In genomic region chr3:2166552-2166951, GRCh38 we compare ENCODE assay signal across 1 cellular context.
TF ChIP-seq lines count a peak whose summit lies in the region.

No MANE protein-coding gene starts in this region.

TF ChIP-seq in H1, 55 proteins besides CTCF, POLR2A, EP300 and RAD21:
- TF ChIP-seq SP4 (IDR thresholded peaks at IDR 0.05; ENCODE audit: low read length) (no peak), MAX (IDR thresholded peaks at IDR 0.05) (no peak), TBP (IDR thresholded peaks at IDR 0.05; ENCODE audit: low read depth, low read length) (no peak), E2F6 (IDR thresholded peaks at IDR 0.05) (no peak), BCL11A (IDR thresholded peaks at IDR 0.05; ENCODE audit: low read depth in 2 of 2, low read length in 2 of 2) (no peak), USF2 (IDR thresholded peaks at IDR 0.05; ENCODE audit: low read length) (no peak), POLR2AphosphoS5 (IDR thresholded peaks at IDR 0.05; ENCODE audit: low read depth, low read length) (no peak), SP1 (IDR thresholded peaks at IDR 0.05; ENCODE audit: low read depth, low read length) (no peak), CREB1 (IDR thresholded peaks at IDR 0.05) (no peak), HDAC2 (IDR thresholded peaks at IDR 0.05; ENCODE audit: borderline replicate concordance in 1 of 2, low read depth in 2 of 2, low read length in 2 of 2) (no peak), FOSL1 (IDR thresholded peaks at IDR 0.05; ENCODE audit: insufficient read depth, low read depth, low read length) (no peak), CTBP2 (IDR thresholded peaks at IDR 0.05; ENCODE audit: borderline replicate concordance, insufficient read depth, insufficient read length, low read length) (no peak), TCF12 (IDR thresholded peaks at IDR 0.05; ENCODE audit: low read depth, low read length) (no peak), SP2 (IDR thresholded peaks at IDR 0.05; ENCODE audit: low read length) (no peak), TEAD4 (IDR thresholded peaks at IDR 0.05; ENCODE audit: low read depth, low read length) (no peak), CHD2 (IDR thresholded peaks at IDR 0.05; ENCODE audit: low read length) (no peak), CHD1 (IDR thresholded peaks at IDR 0.05; ENCODE audit: low read depth, low read length) (no peak), RFX5 (IDR thresholded peaks at IDR 0.05; ENCODE audit: borderline replicate concordance, low read depth, low read length) (no peak), RNF2 (IDR thresholded peaks at IDR 0.05; ENCODE audit: borderline replicate concordance, low read depth, low read length, missing control alignments, poor library complexity, severe bottlenecking) (no peak)
